In the genomic region with DNA sequence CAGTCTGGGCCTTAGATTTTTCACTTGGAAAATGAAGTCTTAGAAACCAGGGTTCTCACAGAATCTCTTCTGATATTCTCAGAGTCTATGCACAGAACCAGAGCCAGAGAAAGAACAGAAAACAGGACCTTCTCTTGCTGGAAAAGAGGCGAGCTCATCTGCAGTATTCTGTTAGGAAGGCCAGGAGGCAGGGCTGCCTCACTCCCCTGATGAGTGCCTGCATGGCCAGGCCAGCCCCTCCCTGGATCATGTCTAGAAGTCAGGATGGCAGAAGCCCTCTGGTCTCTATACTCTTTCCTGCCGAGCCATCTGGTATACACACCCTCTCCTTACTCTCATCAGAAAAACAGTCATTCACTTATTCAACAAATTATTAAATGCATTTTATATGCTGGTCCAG, we compare ENCODE assay signal across 32 cellular contexts. TPM values are rescaled to one million over a fixed set of nuclear protein-coding genes. Genes with fewer than 3 reads are reported as not detected.
"Had no signal": no experiment of that assay in that cellular context is flagged by ENCODE, and none has a peak within 500 bp of the region (broad histone marks: within the 10 kb centered on the region; RNA-seq: fewer than 3 reads in every experiment).

No MANE protein-coding gene starts in this region.

- H3K4me1 ChIP-seq: ascending aorta, SJCRH30 had no signal

- H3K9me3 ChIP-seq: ascending aorta, SJCRH30 had no signal

- H3K36me3 ChIP-seq: ascending aorta, cardiac muscle cell, SJCRH30, WERI-Rb-1 had no signal

- H3K36me3 Mint-ChIP-seq: activated naive CD4-positive, alpha-beta T cell treated with anti-CD3 and anti-CD28 coated beads, Interleukin-2, amount 50 U/mL, for 24 hours; activated naive CD8-positive, alpha-beta T cell treated with anti-CD3 and anti-CD28 coated beads, Interleukin-2, amount 10 ng/mL, durations not matched to agents 7 days and 5 days had no signal

- H3K27ac Mint-ChIP-seq: activated CD4-positive, alpha-beta T cell treated with anti-CD3 and anti-CD28 coated beads, Interleukin-2, amount 10 ng/mL, durations not matched to agents 24 days and 14 days; activated CD8-positive, alpha-beta T cell treated with anti-CD3 and anti-CD28 coated beads, Interleukin-2, amount 10 ng/mL, durations not matched to agents 7 days and 5 days; activated naive CD4-positive, alpha-beta T cell treated with anti-CD3 and anti-CD28 coated beads, Interleukin-2, amount 50 U/mL, for 24 hours; activated naive CD8-positive, alpha-beta T cell treated with anti-CD3 and anti-CD28 coated beads, Interleukin-2, amount 10 ng/mL, durations not matched to agents 7 days and 5 days; activated T-cell treated with anti-CD3 and anti-CD28 coated beads, Interleukin-2, amount 50 U/mL, for 24 hours; activated T-helper 2 cell treated with anti-CD3 and anti-CD28 coated beads, Interferon-gamma antibody, Interleukin-2, Interleukin-4, amounts not matched to agents 10 μg/mL and 5 μg/mL and 100 μg/mL, durations not matched to agents 14 hours and 24 hours and 36 hours had no signal

- H3K4me1 Mint-ChIP-seq: activated CD4-positive, alpha-beta T cell treated with anti-CD3 and anti-CD28 coated beads, Interleukin-2, amount 10 ng/mL, durations not matched to agents 24 days and 14 days; activated naive CD4-positive, alpha-beta T cell treated with anti-CD3 and anti-CD28 coated beads, Interleukin-2, amount 50 U/mL, for 24 hours; activated naive CD8-positive, alpha-beta T cell treated with anti-CD3 and anti-CD28 coated beads, Interleukin-2, amount 10 ng/mL, durations not matched to agents 7 days and 5 days; central memory CD8-positive, alpha-beta T cell had no signal

- ATAC-seq: activated CD8-positive, alpha-beta T cell treated with anti-CD3 and anti-CD28 coated beads, Interleukin-2, amount 10 ng/mL, durations not matched to agents 7 days and 5 days; Panc1 had no signal

- H3K4me3 Mint-ChIP-seq: activated CD4-positive, alpha-beta T cell treated with anti-CD3 and anti-CD28 coated beads, Interleukin-2, amount 10 ng/mL, durations not matched to agents 24 days and 14 days; activated CD8-positive, alpha-beta T cell treated with anti-CD3 and anti-CD28 coated beads, Interleukin-2, amount 10 ng/mL, durations not matched to agents 7 days and 5 days; activated naive CD4-positive, alpha-beta T cell treated with anti-CD3 and anti-CD28 coated beads, Interleukin-2, amount 50 U/mL, for 24 hours; activated naive CD8-positive, alpha-beta T cell treated with anti-CD3 and anti-CD28 coated beads, Interleukin-2, amount 10 ng/mL, durations not matched to agents 7 days and 5 days; activated T-cell treated with anti-CD3 and anti-CD28 coated beads, Interleukin-2, amount 50 U/mL, for 24 hours; central memory CD8-positive, alpha-beta T cell had no signal

- H3K27ac ChIP-seq: ascending aorta, cardiac muscle cell, SJCRH30, SK-N-MC, WERI-Rb-1 had no signal

- H3K27me3 ChIP-seq: ascending aorta, cardiac muscle cell, SJCRH30 had no signal

- H3K27me3 Mint-ChIP-seq: activated CD4-positive, alpha-beta T cell treated with anti-CD3 and anti-CD28 coated beads, Interleukin-2, amount 10 ng/mL, durations not matched to agents 24 days and 14 days; activated naive CD8-positive, alpha-beta T cell treated with anti-CD3 and anti-CD28 coated beads, Interleukin-2, amount 10 ng/mL, durations not matched to agents 7 days and 5 days; activated T-cell treated with anti-CD3 and anti-CD28 coated beads, Interleukin-2, amount 50 U/mL, for 24 hours had no signal

- H3K9me3 Mint-ChIP-seq: activated CD4-positive, alpha-beta T cell treated with anti-CD3 and anti-CD28 coated beads, Interleukin-2, amount 10 ng/mL, durations not matched to agents 24 days and 14 days; activated naive CD4-positive, alpha-beta T cell treated with anti-CD3 and anti-CD28 coated beads, Interleukin-2, amount 50 U/mL, for 24 hours; activated naive CD8-positive, alpha-beta T cell treated with anti-CD3 and anti-CD28 coated beads, Interleukin-2, amount 10 ng/mL, durations not matched to agents 7 days and 5 days; activated T-cell treated with anti-CD3 and anti-CD28 coated beads, Interleukin-2, amount 50 U/mL, for 24 hours; activated T-helper 2 cell treated with anti-CD3 and anti-CD28 coated beads, Interferon-gamma antibody, Interleukin-2, Interleukin-4, amounts not matched to agents 10 μg/mL and 5 μg/mL and 100 μg/mL, durations not matched to agents 14 hours and 24 hours and 36 hours; central memory CD8-positive, alpha-beta T cell had no signal

- H3K4me3 ChIP-seq: ascending aorta, cardiac muscle cell, SJCRH30, SK-N-MC had no signal

- DNase-seq: activated CD4-positive, alpha-beta T cell treated with anti-CD3 and anti-CD28 coated beads, Interleukin-2, amount 10 ng/mL, durations not matched to agents 24 days and 14 days; activated CD4-positive, alpha-beta T cell treated with anti-CD3 and anti-CD28 coated beads, Interleukin-2, amount 50 U/mL, for 4 hours; activated CD8-positive, alpha-beta T cell treated with anti-CD3 and anti-CD28 coated beads, Interleukin-2, amount 10 ng/mL, durations not matched to agents 7 days and 5 days; activated gamma-delta T cell; activated naive CD4-positive, alpha-beta T cell treated with Interleukin-2 at 50 U/mL for 16 hours; activated naive CD8-positive, alpha-beta T cell treated with anti-CD3 and anti-CD28 coated beads, Interleukin-2, amount 10 ng/mL, durations not matched to agents 7 days and 5 days; activated T-cell treated with anti-CD3 and anti-CD28 coated beads, Interleukin-2, amount 50 U/mL, for 24 hours; amygdala; NCI-H1105; NCI-H1436; NCI-H1694; NCI-H1930; NCI-H2081 treated with DMSO at 0.1 percent for 48 hours; NCI-H226; NCI-H524 treated with DMSO at 0.1 percent for 48 hours; SHP77; SJCRH30; T1000; WERI-Rb-1 had no signal

RNA-seq across cellular contexts. Expression of a gene that starts 0.7 kb away (rescaled TPM):
- total RNA-seq: activated CD4-positive, alpha-beta T cell treated with anti-CD3 and anti-CD28 coated beads, Interleukin-2, amount 10 ng/mL, durations not matched to agents 24 days and 14 days; activated CD8-positive, alpha-beta T cell treated with anti-CD3 and anti-CD28 coated beads, Interleukin-2, amount 10 ng/mL, durations not matched to agents 7 days and 5 days; activated naive CD8-positive, alpha-beta T cell treated with anti-CD3 and anti-CD28 coated beads, Interleukin-2, amount 10 ng/mL, durations not matched to agents 7 days and 5 days; activated T-helper 2 cell treated with anti-CD3 and anti-CD28 coated beads, Interferon-gamma antibody, Interleukin-2, Interleukin-4, amounts not matched to agents 10 μg/mL and 5 μg/mL and 100 μg/mL, durations not matched to agents 14 hours and 24 hours and 36 hours; ascending aorta; cardiac muscle cell; M059J; NCI-H460; RPMI7951; SJCRH30; T-helper 1 cell treated with Interleukin-12 subunit alpha and Interleukin-12 subunit beta and Interleukin-4 antibody, amounts not matched to agents 30 ng/mL and 1 ng/mL, for 36 hours; T-helper 2 cell treated with Interferon-gamma antibody and Interleukin-4, amounts not matched to agents 100 ng/mL and 5 ng/mL, for 36 hours had no signal
- polyA plus RNA-seq: adipose tissue, cardiac muscle cell had no signal

RNA-seq across cellular contexts. Expression of a gene that starts 33.0 kb away (rescaled TPM):
- total RNA-seq: activated CD4-positive, alpha-beta T cell treated with anti-CD3 and anti-CD28 coated beads, Interleukin-2, amount 10 ng/mL, durations not matched to agents 24 days and 14 days; activated CD8-positive, alpha-beta T cell treated with anti-CD3 and anti-CD28 coated beads, Interleukin-2, amount 10 ng/mL, durations not matched to agents 7 days and 5 days; activated naive CD8-positive, alpha-beta T cell treated with anti-CD3 and anti-CD28 coated beads, Interleukin-2, amount 10 ng/mL, durations not matched to agents 7 days and 5 days; activated T-helper 2 cell treated with anti-CD3 and anti-CD28 coated beads, Interferon-gamma antibody, Interleukin-2, Interleukin-4, amounts not matched to agents 10 μg/mL and 5 μg/mL and 100 μg/mL, durations not matched to agents 14 hours and 24 hours and 36 hours; ascending aorta; cardiac muscle cell; M059J; NCI-H460; RPMI7951; SJCRH30; T-helper 1 cell treated with Interleukin-12 subunit alpha and Interleukin-12 subunit beta and Interleukin-4 antibody, amounts not matched to agents 30 ng/mL and 1 ng/mL, for 36 hours; T-helper 2 cell treated with Interferon-gamma antibody and Interleukin-4, amounts not matched to agents 100 ng/mL and 5 ng/mL, for 36 hours had no signal
- polyA plus RNA-seq: adipose tissue had no signal

RNA-seq across cellular contexts. Expression of a gene that starts 37.6 kb away (rescaled TPM):
- total RNA-seq: activated CD4-positive, alpha-beta T cell treated with anti-CD3 and anti-CD28 coated beads, Interleukin-2, amount 10 ng/mL, durations not matched to agents 24 days and 14 days; activated CD8-positive, alpha-beta T cell treated with anti-CD3 and anti-CD28 coated beads, Interleukin-2, amount 10 ng/mL, durations not matched to agents 7 days and 5 days; activated naive CD8-positive, alpha-beta T cell treated with anti-CD3 and anti-CD28 coated beads, Interleukin-2, amount 10 ng/mL, durations not matched to agents 7 days and 5 days; activated T-helper 2 cell treated with anti-CD3 and anti-CD28 coated beads, Interferon-gamma antibody, Interleukin-2, Interleukin-4, amounts not matched to agents 10 μg/mL and 5 μg/mL and 100 μg/mL, durations not matched to agents 14 hours and 24 hours and 36 hours; ascending aorta; cardiac muscle cell; M059J; NCI-H460; RPMI7951; SJCRH30; T-helper 1 cell treated with Interleukin-12 subunit alpha and Interleukin-12 subunit beta and Interleukin-4 antibody, amounts not matched to agents 30 ng/mL and 1 ng/mL, for 36 hours; T-helper 2 cell treated with Interferon-gamma antibody and Interleukin-4, amounts not matched to agents 100 ng/mL and 5 ng/mL, for 36 hours had no signal
- polyA plus RNA-seq: adipose tissue, cardiac muscle cell had no signal

RNA-seq across cellular contexts. Expression of a gene that starts 41.0 kb away (rescaled TPM):
- total RNA-seq: activated CD4-positive, alpha-beta T cell treated with anti-CD3 and anti-CD28 coated beads, Interleukin-2, amount 10 ng/mL, durations not matched to agents 24 days and 14 days; activated CD8-positive, alpha-beta T cell treated with anti-CD3 and anti-CD28 coated beads, Interleukin-2, amount 10 ng/mL, durations not matched to agents 7 days and 5 days; activated naive CD8-positive, alpha-beta T cell treated with anti-CD3 and anti-CD28 coated beads, Interleukin-2, amount 10 ng/mL, durations not matched to agents 7 days and 5 days; activated T-helper 2 cell treated with anti-CD3 and anti-CD28 coated beads, Interferon-gamma antibody, Interleukin-2, Interleukin-4, amounts not matched to agents 10 μg/mL and 5 μg/mL and 100 μg/mL, durations not matched to agents 14 hours and 24 hours and 36 hours; ascending aorta; M059J; NCI-H460; T-helper 1 cell treated with Interleukin-12 subunit alpha and Interleukin-12 subunit beta and Interleukin-4 antibody, amounts not matched to agents 30 ng/mL and 1 ng/mL, for 36 hours; T-helper 2 cell treated with Interferon-gamma antibody and Interleukin-4, amounts not matched to agents 100 ng/mL and 5 ng/mL, for 36 hours had no signal
- polyA plus RNA-seq: adipose tissue had no signal

RNA-seq across cellular contexts. Expression of a gene that starts 57.0 kb away (rescaled TPM):
- total RNA-seq: activated CD4-positive, alpha-beta T cell treated with anti-CD3 and anti-CD28 coated beads, Interleukin-2, amount 10 ng/mL, durations not matched to agents 24 days and 14 days; activated CD8-positive, alpha-beta T cell treated with anti-CD3 and anti-CD28 coated beads, Interleukin-2, amount 10 ng/mL, durations not matched to agents 7 days and 5 days; activated naive CD8-positive, alpha-beta T cell treated with anti-CD3 and anti-CD28 coated beads, Interleukin-2, amount 10 ng/mL, durations not matched to agents 7 days and 5 days; activated T-helper 2 cell treated with anti-CD3 and anti-CD28 coated beads, Interferon-gamma antibody, Interleukin-2, Interleukin-4, amounts not matched to agents 10 μg/mL and 5 μg/mL and 100 μg/mL, durations not matched to agents 14 hours and 24 hours and 36 hours; ascending aorta; M059J; NCI-H460; RPMI7951; SJCRH30; T-helper 1 cell treated with Interleukin-12 subunit alpha and Interleukin-12 subunit beta and Interleukin-4 antibody, amounts not matched to agents 30 ng/mL and 1 ng/mL, for 36 hours; T-helper 2 cell treated with Interferon-gamma antibody and Interleukin-4, amounts not matched to agents 100 ng/mL and 5 ng/mL, for 36 hours had no signal
- polyA plus RNA-seq: adipose tissue, cardiac muscle cell had no signal
